1 cellular context compared by ENCODE assay signal in the genomic region with DNA sequence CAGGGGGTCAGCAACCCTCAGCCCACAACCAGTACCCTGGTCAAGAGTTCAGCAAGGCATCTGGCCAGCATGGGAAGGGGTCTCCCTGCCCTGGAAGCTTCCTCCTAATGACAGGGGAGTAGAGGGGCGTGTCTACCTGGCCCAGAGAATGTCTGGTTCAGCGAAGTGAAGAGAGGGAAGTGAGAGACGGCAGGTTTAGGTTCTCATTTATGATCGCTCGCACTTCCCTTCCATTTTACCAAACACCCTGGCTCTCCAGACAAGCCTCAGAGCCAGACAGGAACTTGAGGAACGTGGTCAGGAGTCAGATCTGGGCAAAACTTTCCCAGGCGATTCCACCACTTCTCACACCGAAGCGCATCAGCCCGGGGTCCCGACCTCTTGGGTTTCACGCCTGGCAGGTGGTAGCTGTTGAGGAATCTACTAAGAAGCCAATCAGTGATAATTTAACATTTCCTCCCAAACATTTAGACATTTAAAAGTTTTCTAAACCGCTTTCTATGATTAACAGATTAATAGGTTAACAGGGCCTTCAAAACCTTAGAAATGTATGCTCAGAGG.
TF ChIP-seq lines count a peak whose summit lies in the region.

No MANE protein-coding gene starts in this region.

TF ChIP-seq in SK-N-SH treated with all-trans-retinoic acid at 6 μM for 48 hours, 23 proteins besides CTCF, POLR2A, EP300 and RAD21 (continued from another document):
- TF ChIP-seq, protein P1, sequence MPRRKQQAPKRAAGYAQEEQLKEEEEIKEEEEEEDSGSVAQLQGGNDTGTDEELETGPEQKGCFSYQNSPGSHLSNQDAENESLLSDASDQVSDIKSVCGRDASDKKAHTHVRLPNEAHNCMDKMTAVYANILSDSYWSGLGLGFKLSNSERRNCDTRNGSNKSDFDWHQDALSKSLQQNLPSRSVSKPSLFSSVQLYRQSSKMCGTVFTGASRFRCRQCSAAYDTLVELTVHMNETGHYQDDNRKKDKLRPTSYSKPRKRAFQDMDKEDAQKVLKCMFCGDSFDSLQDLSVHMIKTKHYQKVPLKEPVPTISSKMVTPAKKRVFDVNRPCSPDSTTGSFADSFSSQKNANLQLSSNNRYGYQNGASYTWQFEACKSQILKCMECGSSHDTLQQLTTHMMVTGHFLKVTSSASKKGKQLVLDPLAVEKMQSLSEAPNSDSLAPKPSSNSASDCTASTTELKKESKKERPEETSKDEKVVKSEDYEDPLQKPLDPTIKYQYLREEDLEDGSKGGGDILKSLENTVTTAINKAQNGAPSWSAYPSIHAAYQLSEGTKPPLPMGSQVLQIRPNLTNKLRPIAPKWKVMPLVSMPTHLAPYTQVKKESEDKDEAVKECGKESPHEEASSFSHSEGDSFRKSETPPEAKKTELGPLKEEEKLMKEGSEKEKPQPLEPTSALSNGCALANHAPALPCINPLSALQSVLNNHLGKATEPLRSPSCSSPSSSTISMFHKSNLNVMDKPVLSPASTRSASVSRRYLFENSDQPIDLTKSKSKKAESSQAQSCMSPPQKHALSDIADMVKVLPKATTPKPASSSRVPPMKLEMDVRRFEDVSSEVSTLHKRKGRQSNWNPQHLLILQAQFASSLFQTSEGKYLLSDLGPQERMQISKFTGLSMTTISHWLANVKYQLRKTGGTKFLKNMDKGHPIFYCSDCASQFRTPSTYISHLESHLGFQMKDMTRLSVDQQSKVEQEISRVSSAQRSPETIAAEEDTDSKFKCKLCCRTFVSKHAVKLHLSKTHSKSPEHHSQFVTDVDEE (CRISPR knock-in tag; IDR thresholded peaks at IDR 0.05): no peak
- TF ChIP-seq, protein P2, sequence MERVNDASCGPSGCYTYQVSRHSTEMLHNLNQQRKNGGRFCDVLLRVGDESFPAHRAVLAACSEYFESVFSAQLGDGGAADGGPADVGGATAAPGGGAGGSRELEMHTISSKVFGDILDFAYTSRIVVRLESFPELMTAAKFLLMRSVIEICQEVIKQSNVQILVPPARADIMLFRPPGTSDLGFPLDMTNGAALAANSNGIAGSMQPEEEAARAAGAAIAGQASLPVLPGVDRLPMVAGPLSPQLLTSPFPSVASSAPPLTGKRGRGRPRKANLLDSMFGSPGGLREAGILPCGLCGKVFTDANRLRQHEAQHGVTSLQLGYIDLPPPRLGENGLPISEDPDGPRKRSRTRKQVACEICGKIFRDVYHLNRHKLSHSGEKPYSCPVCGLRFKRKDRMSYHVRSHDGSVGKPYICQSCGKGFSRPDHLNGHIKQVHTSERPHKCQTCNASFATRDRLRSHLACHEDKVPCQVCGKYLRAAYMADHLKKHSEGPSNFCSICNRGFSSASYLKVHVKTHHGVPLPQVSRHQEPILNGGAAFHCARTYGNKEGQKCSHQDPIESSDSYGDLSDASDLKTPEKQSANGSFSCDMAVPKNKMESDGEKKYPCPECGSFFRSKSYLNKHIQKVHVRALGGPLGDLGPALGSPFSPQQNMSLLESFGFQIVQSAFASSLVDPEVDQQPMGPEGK (CRISPR knock-in tag; IDR thresholded peaks at IDR 0.05; ENCODE audit: borderline replicate concordance): no peak
- no peak for TF ChIP-seq BACH2 (CRISPR knock-in tag; IDR thresholded peaks at IDR 0.05; ENCODE audit: borderline replicate concordance)
- no peak for TF ChIP-seq ZNF565 (CRISPR knock-in tag; conservative IDR thresholded peaks at IDR 0.05; ENCODE audit: low read depth)
- no peak for TF ChIP-seq GLIS3 (CRISPR knock-in tag; IDR thresholded peaks at IDR 0.05)
